In the genomic region with DNA sequence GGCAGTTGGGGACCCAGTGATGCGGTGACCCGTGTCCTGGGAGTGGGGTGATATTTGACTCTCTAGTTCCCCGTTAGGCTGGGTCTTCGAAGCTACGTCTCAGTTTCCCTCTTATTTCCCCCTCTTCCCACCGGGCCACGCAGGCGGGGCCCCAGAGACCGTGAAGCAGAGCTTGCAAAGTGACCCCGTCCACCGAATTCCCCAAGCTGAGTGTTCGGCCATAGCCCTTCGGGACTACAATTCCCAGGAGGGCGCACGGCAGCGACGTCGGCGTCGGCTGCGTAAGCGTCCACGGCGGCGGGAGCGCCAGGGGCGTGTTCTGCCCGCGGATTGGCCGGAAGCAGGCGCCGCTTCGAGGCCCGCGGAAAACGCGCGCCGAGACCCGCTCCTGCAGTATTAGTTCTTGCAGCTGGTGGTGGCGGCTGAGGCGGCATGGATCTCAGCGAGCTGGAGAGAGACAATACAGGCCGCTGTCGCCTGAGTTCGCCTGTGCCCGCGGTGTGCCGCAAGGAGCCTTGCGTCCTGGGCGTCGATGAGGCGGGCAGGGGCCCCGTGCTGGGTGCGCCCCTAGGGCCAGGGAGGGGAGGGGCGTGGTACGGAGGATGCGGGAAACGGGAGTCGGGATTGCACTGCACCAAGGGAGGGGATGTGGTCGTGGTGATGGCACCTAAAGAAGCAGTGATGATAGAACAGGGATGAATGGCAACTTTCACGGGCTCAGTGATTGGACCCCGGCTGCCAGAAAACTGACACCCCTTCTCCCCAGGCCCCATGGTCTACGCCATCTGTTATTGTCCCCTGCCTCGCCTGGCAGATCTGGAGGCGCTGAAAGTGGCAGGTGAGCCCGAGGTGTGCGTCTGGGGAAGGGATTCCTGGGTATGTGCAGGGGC, we compare ENCODE assay signal across 8 cellular contexts. TPM values are rescaled to one million over a fixed set of nuclear protein-coding genes. Genes with fewer than 3 reads are reported as not detected.
DNase-seq lines count a peak whose midpoint lies in the region; FAIRE-seq lines count a peak whose summit lies in the region.

A gene (plus strand): TSS at position 343 of the 890 bp plus-strand sequence. CDS start 90 bp downstream, at position 433.

- H2BK12ac ChIP-seq in neuronal stem cell (ENCODE audit: low read length) = no peak within 1 kb of the TSS

- peak within 1 kb of the TSS; percentile 93 for H2AFZ ChIP-seq in neuronal stem cell (ENCODE audit: low read length)

- no peaks in the 10 kb centered on the region for H3K9me3 ChIP-seq in MG63
- H3K9me3 ChIP-seq in SJSA1 (replicated peaks) = no peaks in the 10 kb centered on the region
- no peaks in the 10 kb centered on the region for H3K9me3 ChIP-seq in neuronal stem cell (replicated peaks in 1 of 2; ENCODE audit: control insufficient read depth in 2 of 2, insufficient read depth in 1 of 2, low read depth in 1 of 2, low read length in 2 of 2)

- peak within 1 kb of the TSS; percentile 98 for H3K9ac ChIP-seq in neuronal stem cell (ENCODE audit: low read depth, low read length, poor library complexity)

- H3K4me3 ChIP-seq in MG63 (peak within 1 kb of the TSS; percentile 82), SJSA1 (peak within 1 kb of the TSS; percentile 62), neuronal stem cell (ENCODE audit: low read length in 2 of 2) (peak within 1 kb of the TSS; percentile 80 to 94)

- no peak within 1 kb of the TSS for H2BK120ac ChIP-seq in neuronal stem cell (ENCODE audit: low read depth, low read length)

- H2AK5ac ChIP-seq in neuronal stem cell (ENCODE audit: low read depth, low read length) = peak within 1 kb of the TSS; percentile 4

- H3K36me3 ChIP-seq in MG63 = peaks cover 44% of the 10 kb centered on the region
- H3K36me3 ChIP-seq in SJSA1 = peaks cover 31% of the 10 kb centered on the region
- peaks cover 26 to 41% of the 10 kb centered on the region in 2 donors for H3K36me3 ChIP-seq in neuronal stem cell (replicated peaks in 1 of 2; ENCODE audit: control insufficient read depth in 2 of 2, insufficient read depth in 2 of 2, low read length in 2 of 2)

- H3K27ac ChIP-seq in SJSA1 (peak within 1 kb of the TSS; percentile 12; the same call in 1 of the 2 replicates), neuronal stem cell (replicated peaks; ENCODE audit: low read length) (peak within 1 kb of the TSS; percentile 54)

- H4K8ac ChIP-seq in neuronal stem cell (ENCODE audit: low read depth, low read length) = peak within 1 kb of the TSS; percentile 54

- H3K4me1 ChIP-seq in SJSA1 (replicated peaks) (peaks cover 17% of the 10 kb centered on the region), neuronal stem cell (ENCODE audit: control insufficient read depth in 2 of 2, insufficient read depth in 1 of 2, low read depth in 1 of 2, low read length in 2 of 2) (peaks cover 12 to 14% of the 10 kb centered on the region in 2 donors)

- no peak for FAIRE-seq in frontal cortex (lab: Jason Lieb, UNC)

- peak within 1 kb of the TSS; percentile 98 for H3K14ac ChIP-seq in neuronal stem cell (ENCODE audit: low read length)

- peak within 1 kb of the TSS; percentile 22 for H3K23ac ChIP-seq in neuronal stem cell (ENCODE audit: low read depth, low read length, poor library complexity)

- no peak within 1 kb of the TSS for H2BK5ac ChIP-seq in neuronal stem cell (ENCODE audit: low read length)

- H3K27me3 ChIP-seq in MG63 (no peaks in the 10 kb centered on the region), SJSA1 (replicated peaks) (peaks cover 15% of the 10 kb centered on the region), neuronal stem cell (ENCODE audit: control insufficient read depth in 3 of 3, insufficient read depth in 3 of 3, low read depth in 1 of 3, low read length in 3 of 3) (no peaks in the 10 kb centered on the region)

- H3K18ac ChIP-seq in neuronal stem cell (ENCODE audit: low read length) = peak within 1 kb of the TSS; percentile 92

- peak; percentile 70 for DNase-seq in DMS79 (lab: John Stamatoyannopoulos, UW)
- peak; percentile 67 for DNase-seq in GOT3 (lab: John Stamatoyannopoulos, UW)
- DNase-seq in MG63 = peak; percentile 98
- peak; percentile 74 to 88 for DNase-seq in SJSA1 (ENCODE audit: low read depth in 1 of 2, low spot score in 2 of 2)
- DNase-seq in activated naive CD4-positive, alpha-beta T cell treated with Interleukin-2 at 50 U/mL for 16 hours = peak; percentile 90
- DNase-seq in frontal cortex (ENCODE audit: low spot score in 2 of 2) = peak; percentile 94 to 97
- DNase-seq in neuronal stem cell (ENCODE audit: low spot score) = peak; percentile 85
- DNase-seq in superior temporal gyrus (ENCODE audit: extremely low spot score) = peak; percentile 91

- WGBS in neuronal stem cell (ENCODE audit: extremely low coverage in 2 of 2, insufficient read length in 2 of 2, insufficient replicate concordance in 1 of 2), 2 donors = no CpG with 5 or more reads among the region's 68 CpGs

- no peak within 1 kb of the TSS for H4K91ac ChIP-seq in neuronal stem cell (ENCODE audit: low read depth, low read length, poor library complexity)

- H3K4ac ChIP-seq in neuronal stem cell (ENCODE audit: low read length) = no peak within 1 kb of the TSS

- H3K4me2 ChIP-seq in neuronal stem cell (ENCODE audit: insufficient read depth, low read length, poor library complexity, severe bottlenecking) = peak within 1 kb of the TSS; percentile 91

- peaks cover 8% of the 10 kb centered on the region for H3K79me1 ChIP-seq in neuronal stem cell (ENCODE audit: low read depth, low read length)

- H2BK15ac ChIP-seq in neuronal stem cell (ENCODE audit: low read length) = no peak within 1 kb of the TSS

RNA-seq across cellular contexts. Expression of the gene that starts here (rescaled TPM):
- 153 and 219 TPM in 2 replicates for total RNA-seq in MG63 (2014; rRNA removed; shearing (Covaris generic); ENCODE audit: low replicate concordance)
- total RNA-seq in SJSA1 (2014; rRNA removed; shearing (Covaris generic)) = 68.8 and 78.9 TPM in 2 replicates
- total RNA-seq in frontal cortex = 15.9 TPM
- polyA plus RNA-seq in neuronal stem cell (2013, experiment 1 of 2) = 28.6 TPM
- polyA plus RNA-seq in neuronal stem cell (2013, experiment 2 of 2) = 28.7 TPM

Comparison
In these comparisons a context has a peak if more than half of its experiments do, and no peak if none do; other contexts are left out.
1. Peak in every context shown above with its lines: DNase-seq, H3K4me3 ChIP-seq and H3K27ac ChIP-seq.